1 cellular context compared by ENCODE assay signal in the genomic region with DNA sequence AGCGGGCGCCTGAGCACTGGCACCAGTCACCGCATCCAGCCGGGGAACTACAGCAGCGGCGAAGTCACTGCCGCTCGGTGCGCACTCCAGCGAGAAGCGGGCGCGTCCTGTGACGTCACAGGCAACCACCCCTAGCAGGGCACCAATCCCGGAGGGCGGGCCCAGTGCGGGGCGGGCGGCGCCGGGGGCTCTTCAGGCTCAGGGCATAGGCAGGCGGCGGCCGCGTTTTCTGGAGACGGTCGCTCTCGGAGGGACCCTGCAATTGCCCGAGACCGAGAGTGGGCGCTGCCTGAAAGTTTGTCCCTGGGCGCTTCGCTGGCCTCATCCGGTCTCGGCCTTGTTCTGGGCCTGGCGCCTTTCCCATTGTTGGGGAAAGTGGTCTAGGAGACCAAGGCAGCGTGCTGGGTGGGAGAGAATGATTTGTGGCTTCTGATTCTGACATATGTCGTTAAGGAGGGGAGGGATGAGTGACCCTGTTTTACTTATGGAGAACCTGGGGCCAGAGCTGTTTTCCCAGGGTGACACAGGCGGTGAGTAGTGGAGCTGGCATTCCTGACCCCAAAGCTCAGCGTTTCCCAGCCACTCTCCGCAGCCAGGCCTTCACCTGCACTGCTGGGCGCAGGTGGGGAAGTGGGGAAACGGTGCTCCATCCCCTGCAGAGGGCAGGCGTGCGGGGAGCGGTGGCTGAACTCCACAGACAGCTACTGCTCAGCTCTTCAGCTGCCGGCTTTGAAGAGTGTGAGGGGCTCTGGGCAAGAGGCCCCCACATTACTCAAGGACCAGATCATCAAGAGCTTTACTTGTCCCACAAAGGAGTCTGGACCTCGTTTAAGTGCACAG.
TF ChIP-seq lines count a peak whose summit lies in the region.

Gene FAHD2B, minus strand, starts transcription at position 111 of the 840 bp plus-strand sequence. CDS start 3,176 bp downstream, outside the sequence.

TF ChIP-seq in HepG2, 621 proteins besides CTCF, POLR2A, EP300 and RAD21 (continued from another document):
- TF ChIP-seq, protein P1, sequence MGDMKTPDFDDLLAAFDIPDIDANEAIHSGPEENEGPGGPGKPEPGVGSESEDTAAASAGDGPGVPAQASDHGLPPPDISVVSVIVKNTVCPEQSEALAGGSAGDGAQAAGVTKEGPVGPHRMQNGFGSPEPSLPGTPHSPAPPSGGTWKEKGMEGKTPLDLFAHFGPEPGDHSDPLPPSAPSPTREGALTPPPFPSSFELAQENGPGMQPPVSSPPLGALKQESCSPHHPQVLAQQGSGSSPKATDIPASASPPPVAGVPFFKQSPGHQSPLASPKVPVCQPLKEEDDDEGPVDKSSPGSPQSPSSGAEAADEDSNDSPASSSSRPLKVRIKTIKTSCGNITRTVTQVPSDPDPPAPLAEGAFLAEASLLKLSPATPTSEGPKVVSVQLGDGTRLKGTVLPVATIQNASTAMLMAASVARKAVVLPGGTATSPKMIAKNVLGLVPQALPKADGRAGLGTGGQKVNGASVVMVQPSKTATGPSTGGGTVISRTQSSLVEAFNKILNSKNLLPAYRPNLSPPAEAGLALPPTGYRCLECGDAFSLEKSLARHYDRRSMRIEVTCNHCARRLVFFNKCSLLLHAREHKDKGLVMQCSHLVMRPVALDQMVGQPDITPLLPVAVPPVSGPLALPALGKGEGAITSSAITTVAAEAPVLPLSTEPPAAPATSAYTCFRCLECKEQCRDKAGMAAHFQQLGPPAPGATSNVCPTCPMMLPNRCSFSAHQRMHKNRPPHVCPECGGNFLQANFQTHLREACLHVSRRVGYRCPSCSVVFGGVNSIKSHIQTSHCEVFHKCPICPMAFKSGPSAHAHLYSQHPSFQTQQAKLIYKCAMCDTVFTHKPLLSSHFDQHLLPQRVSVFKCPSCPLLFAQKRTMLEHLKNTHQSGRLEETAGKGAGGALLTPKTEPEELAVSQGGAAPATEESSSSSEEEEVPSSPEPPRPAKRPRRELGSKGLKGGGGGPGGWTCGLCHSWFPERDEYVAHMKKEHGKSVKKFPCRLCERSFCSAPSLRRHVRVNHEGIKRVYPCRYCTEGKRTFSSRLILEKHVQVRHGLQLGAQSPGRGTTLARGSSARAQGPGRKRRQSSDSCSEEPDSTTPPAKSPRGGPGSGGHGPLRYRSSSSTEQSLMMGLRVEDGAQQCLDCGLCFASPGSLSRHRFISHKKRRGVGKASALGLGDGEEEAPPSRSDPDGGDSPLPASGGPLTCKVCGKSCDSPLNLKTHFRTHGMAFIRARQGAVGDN (CRISPR knock-in tag; IDR thresholded peaks at IDR 0.05): peak; percentile 42
